ENCODE assay signal across 1 cellular context in the genomic region with DNA sequence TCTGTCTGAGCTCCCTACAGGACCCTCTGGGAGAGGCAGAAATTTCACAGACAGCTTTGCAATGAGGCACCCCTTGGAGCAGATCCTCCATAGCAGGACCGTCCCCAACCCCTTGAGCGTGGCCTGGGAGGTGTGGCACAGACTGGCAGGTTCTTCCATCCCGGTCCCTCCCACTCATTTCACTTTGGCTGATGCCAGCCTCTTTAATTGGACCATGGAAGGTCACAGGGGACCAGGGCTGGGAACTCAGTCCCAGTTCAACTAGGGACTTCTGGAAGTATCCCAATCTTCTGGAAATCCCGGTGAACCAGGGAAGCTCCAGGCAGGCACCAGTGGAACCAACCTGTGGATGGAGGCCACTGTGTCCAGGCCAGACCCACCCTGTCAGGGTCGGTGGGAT.
TF ChIP-seq lines count a peak whose summit lies in the region.

No MANE protein-coding gene starts in this region.

TF ChIP-seq in liver, 16 proteins besides CTCF, POLR2A, EP300 and RAD21 (continued from another document):
- TF ChIP-seq, protein P1, sequence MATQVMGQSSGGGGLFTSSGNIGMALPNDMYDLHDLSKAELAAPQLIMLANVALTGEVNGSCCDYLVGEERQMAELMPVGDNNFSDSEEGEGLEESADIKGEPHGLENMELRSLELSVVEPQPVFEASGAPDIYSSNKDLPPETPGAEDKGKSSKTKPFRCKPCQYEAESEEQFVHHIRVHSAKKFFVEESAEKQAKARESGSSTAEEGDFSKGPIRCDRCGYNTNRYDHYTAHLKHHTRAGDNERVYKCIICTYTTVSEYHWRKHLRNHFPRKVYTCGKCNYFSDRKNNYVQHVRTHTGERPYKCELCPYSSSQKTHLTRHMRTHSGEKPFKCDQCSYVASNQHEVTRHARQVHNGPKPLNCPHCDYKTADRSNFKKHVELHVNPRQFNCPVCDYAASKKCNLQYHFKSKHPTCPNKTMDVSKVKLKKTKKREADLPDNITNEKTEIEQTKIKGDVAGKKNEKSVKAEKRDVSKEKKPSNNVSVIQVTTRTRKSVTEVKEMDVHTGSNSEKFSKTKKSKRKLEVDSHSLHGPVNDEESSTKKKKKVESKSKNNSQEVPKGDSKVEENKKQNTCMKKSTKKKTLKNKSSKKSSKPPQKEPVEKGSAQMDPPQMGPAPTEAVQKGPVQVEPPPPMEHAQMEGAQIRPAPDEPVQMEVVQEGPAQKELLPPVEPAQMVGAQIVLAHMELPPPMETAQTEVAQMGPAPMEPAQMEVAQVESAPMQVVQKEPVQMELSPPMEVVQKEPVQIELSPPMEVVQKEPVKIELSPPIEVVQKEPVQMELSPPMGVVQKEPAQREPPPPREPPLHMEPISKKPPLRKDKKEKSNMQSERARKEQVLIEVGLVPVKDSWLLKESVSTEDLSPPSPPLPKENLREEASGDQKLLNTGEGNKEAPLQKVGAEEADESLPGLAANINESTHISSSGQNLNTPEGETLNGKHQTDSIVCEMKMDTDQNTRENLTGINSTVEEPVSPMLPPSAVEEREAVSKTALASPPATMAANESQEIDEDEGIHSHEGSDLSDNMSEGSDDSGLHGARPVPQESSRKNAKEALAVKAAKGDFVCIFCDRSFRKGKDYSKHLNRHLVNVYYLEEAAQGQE (IDR thresholded peaks at IDR 0.05) = no peak
- TF ChIP-seq HNF4G (IDR thresholded peaks at IDR 0.05) (no peak), EGR1 (IDR thresholded peaks at IDR 0.05; ENCODE audit: low read depth in 2 of 2) (no peak), FOXA2 (IDR thresholded peaks at IDR 0.05) (no peak), RXRA (IDR thresholded peaks at IDR 0.05) (no peak), JUND (IDR thresholded peaks at IDR 0.05) (no peak)
- TF ChIP-seq, protein P2, sequence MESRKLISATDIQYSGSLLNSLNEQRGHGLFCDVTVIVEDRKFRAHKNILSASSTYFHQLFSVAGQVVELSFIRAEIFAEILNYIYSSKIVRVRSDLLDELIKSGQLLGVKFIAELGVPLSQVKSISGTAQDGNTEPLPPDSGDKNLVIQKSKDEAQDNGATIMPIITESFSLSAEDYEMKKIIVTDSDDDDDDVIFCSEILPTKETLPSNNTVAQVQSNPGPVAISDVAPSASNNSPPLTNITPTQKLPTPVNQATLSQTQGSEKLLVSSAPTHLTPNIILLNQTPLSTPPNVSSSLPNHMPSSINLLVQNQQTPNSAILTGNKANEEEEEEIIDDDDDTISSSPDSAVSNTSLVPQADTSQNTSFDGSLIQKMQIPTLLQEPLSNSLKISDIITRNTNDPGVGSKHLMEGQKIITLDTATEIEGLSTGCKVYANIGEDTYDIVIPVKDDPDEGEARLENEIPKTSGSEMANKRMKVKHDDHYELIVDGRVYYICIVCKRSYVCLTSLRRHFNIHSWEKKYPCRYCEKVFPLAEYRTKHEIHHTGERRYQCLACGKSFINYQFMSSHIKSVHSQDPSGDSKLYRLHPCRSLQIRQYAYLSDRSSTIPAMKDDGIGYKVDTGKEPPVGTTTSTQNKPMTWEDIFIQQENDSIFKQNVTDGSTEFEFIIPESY (IDR thresholded peaks at IDR 0.05) = no peak
